8 cellular contexts compared by ENCODE assay signal in genomic region chr9:121861501-121862180, GRCh38.
A peak's percentile ranks its signal among the peaks of the same experiment; 100 is the strongest.
DNase-seq lines count a peak whose midpoint lies in the region; ATAC-seq and TF ChIP-seq lines count a peak whose summit lies in the region.

No MANE protein-coding gene starts in this region.

- CTCF ChIA-PET in Calu3 (lab: Charles Lee), result interaction anchor here (1.3 kb wide), 1 partner anchor 126 kb away, joined by 4 read pairs; no protein-coding TSS in a partner anchor

- no peaks in the 10 kb centered on the region for H3K9me3 ChIP-seq in Loucy (ENCODE audit: insufficient read depth, low read depth, low read length)

- H3K9me3 Mint-ChIP-seq in Calu3 (ENCODE audit: low read depth, unreplicated experiment), result no peaks in the 10 kb centered on the region

- H3K79me2 ChIP-seq in Loucy (ENCODE audit: insufficient read depth, low read length), result no peaks in the 10 kb centered on the region

- no peaks in the 10 kb centered on the region for H3K36me3 Mint-ChIP-seq in Calu3 (ENCODE audit: insufficient read depth, unreplicated experiment)

- H3K4me2 ChIP-seq in Loucy (ENCODE audit: low read depth, low read length, poor library complexity, severe bottlenecking), result no peak overlapping the region

- H3K27ac Mint-ChIP-seq in Calu3 (ENCODE audit: unreplicated experiment), result no peak overlapping the region

- H4K20me1 ChIP-seq in Loucy (ENCODE audit: insufficient read depth, low read length, poor library complexity, severe bottlenecking), result no peaks in the 10 kb centered on the region

- no peak for ATAC-seq in HG03108 (IDR thresholded peaks at IDR 0.05; ENCODE audit: unreplicated experiment)
- ATAC-seq in HG02970 (IDR thresholded peaks at IDR 0.05; ENCODE audit: low FRiP score, unreplicated experiment), result no peak

- no peak overlapping the region for H3K4me3 ChIP-seq in Loucy (ENCODE audit: low read length, poor library complexity, severe bottlenecking)
- no peak overlapping the region for H3K4me3 ChIP-seq in choroid plexus epithelial cell (ENCODE audit: low read depth, low read length)

- H2AFZ ChIP-seq in Loucy (ENCODE audit: low read length), result no peak overlapping the region

- intact Hi-C loops in Calu3 (cut with micrococcal nuclease; ENCODE audit: unreplicated experiment), result no loop called here

- H3F3A ChIP-seq in Loucy (ENCODE audit: low read depth), result no peaks in the 10 kb centered on the region

- no peaks in the 10 kb centered on the region for H3K27me3 Mint-ChIP-seq in Calu3 (ENCODE audit: unreplicated experiment)

- no peak overlapping the region for H3K4me3 Mint-ChIP-seq in Calu3 (ENCODE audit: low read depth, unreplicated experiment)

- DNase-seq in Calu3 (peak; percentile 8), choroid plexus epithelial cell (ENCODE audit: low read depth) (peak; percentile 41), midbrain (lab: John Stamatoyannopoulos, UW) (peak; percentile 55), GF-D8 (lab: John Stamatoyannopoulos, UW) (no peak), LoVo (ENCODE audit: low spot score) (no peak)

- BruUV-seq in Calu3 (replicated peaks; lab: Mats Ljungman, UMichigan), result no TSS peak

- H3K36me3 ChIP-seq in Loucy (ENCODE audit: insufficient read depth, low read length), result peaks cover 25% of the 10 kb centered on the region; the same call in 1 of the 2 replicates

- H3K4me1 ChIP-seq in Loucy (ENCODE audit: insufficient read depth, low read length, poor library complexity, severe bottlenecking), result peaks cover 7% of the 10 kb centered on the region

- no peaks in the 10 kb centered on the region for H3K4me1 Mint-ChIP-seq in Calu3 (ENCODE audit: low read depth, unreplicated experiment)

- no peaks in the 10 kb centered on the region for H3K27me3 ChIP-seq in Loucy (ENCODE audit: insufficient read depth, low read length, poor library complexity, severe bottlenecking)

- H3K9ac ChIP-seq in Loucy (ENCODE audit: low read depth, low read length, poor library complexity, severe bottlenecking), result no peak overlapping the region

- TF ChIP-seq CTCF in Calu3 (IDR thresholded peaks at IDR 0.05; ENCODE audit: unreplicated experiment) (peak; percentile 22), Loucy (conservative IDR thresholded peaks at IDR 0.05; ENCODE audit: low read length) (peak; percentile 65), choroid plexus epithelial cell (conservative IDR thresholded peaks at IDR 0.05; ENCODE audit: low read depth, low read length) (peak; percentile 67)

- H3K9me2 ChIP-seq in Loucy (replicated peaks; ENCODE audit: low read depth, low read length), result no peaks in the 10 kb centered on the region

Comparison
In these comparisons a context has a peak if more than half of its experiments do, and no peak if none do; other contexts are left out.
1. DNase-seq: peak in Calu3 (single experiment), choroid plexus epithelial cell (single experiment) and midbrain (single experiment); none in GF-D8 (single experiment) and LoVo (single experiment).
2. Peak in every context shown above with its lines, with median percentiles within 50 percentile points of each other: CTCF ChIP-seq.